In the genomic region with DNA sequence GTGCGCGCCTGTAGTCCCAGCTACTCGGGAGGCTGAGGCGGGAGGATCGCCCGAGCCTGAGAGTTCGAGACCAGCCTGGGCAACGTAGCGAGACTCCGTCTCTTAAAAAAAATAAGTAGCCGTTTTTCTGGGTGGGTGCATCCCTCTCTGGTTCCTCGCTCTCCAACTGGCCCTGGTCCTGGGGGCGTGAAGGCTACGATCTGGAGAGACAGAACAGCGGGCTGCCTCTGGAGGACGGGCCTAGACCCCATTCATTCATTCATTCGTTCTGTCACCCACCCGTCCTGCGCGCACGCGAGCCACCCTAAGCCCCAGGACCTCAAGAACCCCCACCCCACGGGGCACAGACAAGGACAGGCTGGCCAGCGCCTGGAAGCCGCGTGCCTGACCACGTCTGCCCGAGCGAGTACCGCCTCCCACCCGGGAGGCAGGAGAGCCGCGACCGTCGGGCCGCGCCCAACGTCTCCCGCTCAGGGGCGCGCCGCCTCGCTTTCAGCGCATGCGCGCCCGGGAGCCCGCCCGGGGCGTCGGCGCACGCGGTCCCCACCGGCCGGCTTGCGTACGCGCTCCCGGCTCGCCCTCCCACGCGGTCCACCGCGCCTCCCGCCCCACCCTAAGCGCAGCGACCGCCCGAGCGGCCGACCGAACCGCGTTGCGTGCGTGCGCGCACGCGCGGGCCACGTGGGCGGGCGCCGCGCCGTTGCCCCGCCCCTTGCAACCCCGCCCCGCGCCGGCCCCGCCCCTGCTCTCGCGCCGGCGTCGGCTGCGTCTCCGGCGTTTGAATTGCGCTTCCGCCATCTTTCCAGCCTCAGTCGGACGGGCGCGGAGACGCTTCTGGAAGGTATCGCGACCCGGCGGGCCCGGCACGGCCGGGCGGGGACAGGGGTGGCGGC, we compare ENCODE assay signal across 1 cellular context.
TF ChIP-seq lines count a peak whose summit lies in the region.

Gene RAN, plus strand, starts transcription at position 781 of the 893 bp plus-strand sequence. CDS start 528 bp downstream, outside the sequence.

TF ChIP-seq in HEK293, 187 proteins besides CTCF, POLR2A, EP300 and RAD21 (continued from another document and continues in another):
- TF ChIP-seq PRDM2 (tag by site-specific recombination; IDR thresholded peaks at IDR 0.05; ENCODE audit: borderline replicate concordance), result no peak
- TF ChIP-seq ZBTB11 (tag by site-specific recombination; conservative IDR thresholded peaks at IDR 0.05; ENCODE audit: low read depth), result no peak
- peak; percentile 82; the same call in 1 of the 2 replicates for TF ChIP-seq ZNF777 (tag by site-specific recombination; IDR thresholded peaks at IDR 0.05; ENCODE audit: borderline replicate concordance)
- TF ChIP-seq ZNF473 (tag by site-specific recombination; IDR thresholded peaks at IDR 0.05), result no peak
- TF ChIP-seq ZNF184 (tag by site-specific recombination; IDR thresholded peaks at IDR 0.05), result no peak
- TF ChIP-seq, protein P1, sequence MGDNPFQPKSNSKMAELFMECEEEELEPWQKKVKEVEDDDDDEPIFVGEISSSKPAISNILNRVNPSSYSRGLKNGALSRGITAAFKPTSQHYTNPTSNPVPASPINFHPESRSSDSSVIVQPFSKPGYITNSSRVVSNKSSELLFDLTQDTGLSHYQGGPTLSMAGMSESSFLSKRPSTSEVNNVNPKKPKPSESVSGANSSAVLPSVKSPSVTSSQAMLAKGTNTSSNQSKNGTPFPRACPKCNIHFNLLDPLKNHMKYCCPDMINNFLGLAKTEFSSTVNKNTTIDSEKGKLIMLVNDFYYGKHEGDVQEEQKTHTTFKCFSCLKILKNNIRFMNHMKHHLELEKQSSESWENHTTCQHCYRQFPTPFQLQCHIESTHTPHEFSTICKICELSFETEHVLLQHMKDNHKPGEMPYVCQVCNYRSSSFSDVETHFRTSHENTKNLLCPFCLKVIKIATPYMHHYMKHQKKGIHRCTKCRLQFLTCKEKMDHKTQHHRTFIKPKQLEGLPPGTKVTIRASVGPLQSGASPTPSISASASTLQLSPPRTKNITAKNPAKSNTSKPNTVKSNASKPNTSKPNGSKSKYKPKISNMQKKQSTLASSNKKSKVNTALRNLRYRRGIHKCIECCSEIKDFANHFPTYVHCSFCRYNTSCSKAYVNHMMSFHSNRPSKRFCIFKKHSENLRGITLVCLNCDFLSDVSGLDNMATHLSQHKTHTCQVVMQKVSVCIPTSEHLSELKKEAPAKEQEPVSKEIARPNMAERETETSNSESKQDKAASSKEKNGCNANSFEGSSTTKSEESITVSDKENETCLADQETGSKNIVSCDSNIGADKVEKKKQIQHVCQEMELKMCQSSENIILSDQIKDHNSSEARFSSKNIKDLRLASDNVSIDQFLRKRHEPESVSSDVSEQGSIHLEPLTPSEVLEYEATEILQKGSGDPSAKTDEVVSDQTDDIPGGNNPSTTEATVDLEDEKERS (tag by site-specific recombination; IDR thresholded peaks at IDR 0.05), result no peak
- no peak for TF ChIP-seq ZNF16 (tag by site-specific recombination; IDR thresholded peaks at IDR 0.05; ENCODE audit: low read depth)
- TF ChIP-seq, protein P2, sequence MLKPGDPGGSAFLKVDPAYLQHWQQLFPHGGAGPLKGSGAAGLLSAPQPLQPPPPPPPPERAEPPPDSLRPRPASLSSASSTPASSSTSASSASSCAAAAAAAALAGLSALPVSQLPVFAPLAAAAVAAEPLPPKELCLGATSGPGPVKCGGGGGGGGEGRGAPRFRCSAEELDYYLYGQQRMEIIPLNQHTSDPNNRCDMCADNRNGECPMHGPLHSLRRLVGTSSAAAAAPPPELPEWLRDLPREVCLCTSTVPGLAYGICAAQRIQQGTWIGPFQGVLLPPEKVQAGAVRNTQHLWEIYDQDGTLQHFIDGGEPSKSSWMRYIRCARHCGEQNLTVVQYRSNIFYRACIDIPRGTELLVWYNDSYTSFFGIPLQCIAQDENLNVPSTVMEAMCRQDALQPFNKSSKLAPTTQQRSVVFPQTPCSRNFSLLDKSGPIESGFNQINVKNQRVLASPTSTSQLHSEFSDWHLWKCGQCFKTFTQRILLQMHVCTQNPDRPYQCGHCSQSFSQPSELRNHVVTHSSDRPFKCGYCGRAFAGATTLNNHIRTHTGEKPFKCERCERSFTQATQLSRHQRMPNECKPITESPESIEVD (tag by site-specific recombination; IDR thresholded peaks at IDR 0.05), result no peak
- no peak for TF ChIP-seq ZNF148 (tag by site-specific recombination; IDR thresholded peaks at IDR 0.05; ENCODE audit: borderline replicate concordance)
- TF ChIP-seq ZNF571 (tag by site-specific recombination; IDR thresholded peaks at IDR 0.05), result no peak
- no peak for TF ChIP-seq ZBTB48 (tag by site-specific recombination; IDR thresholded peaks at IDR 0.05)
- no peak for TF ChIP-seq ZBTB49 (tag by site-specific recombination; IDR thresholded peaks at IDR 0.05; ENCODE audit: low read depth)
- TF ChIP-seq ZNF530 (tag by site-specific recombination; IDR thresholded peaks at IDR 0.05; ENCODE audit: low read depth), result no peak
- no peak for TF ChIP-seq ZNF138 (tag by site-specific recombination; IDR thresholded peaks at IDR 0.05; ENCODE audit: borderline replicate concordance)
- no peak for TF ChIP-seq ZNF626 (tag by site-specific recombination; IDR thresholded peaks at IDR 0.05)
- TF ChIP-seq, protein P3, sequence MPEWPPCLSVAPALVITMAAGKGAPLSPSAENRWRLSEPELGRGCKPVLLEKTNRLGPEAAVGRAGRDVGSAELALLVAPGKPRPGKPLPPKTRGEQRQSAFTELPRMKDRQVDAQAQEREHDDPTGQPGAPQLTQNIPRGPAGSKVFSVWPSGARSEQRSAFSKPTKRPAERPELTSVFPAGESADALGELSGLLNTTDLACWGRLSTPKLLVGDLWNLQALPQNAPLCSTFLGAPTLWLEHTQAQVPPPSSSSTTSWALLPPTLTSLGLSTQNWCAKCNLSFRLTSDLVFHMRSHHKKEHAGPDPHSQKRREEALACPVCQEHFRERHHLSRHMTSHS (tag by site-specific recombination; IDR thresholded peaks at IDR 0.05), result no peak
- no peak for TF ChIP-seq ZNF529 (tag by site-specific recombination; IDR thresholded peaks at IDR 0.05; ENCODE audit: insufficient replicate concordance)
- TF ChIP-seq, protein P4, sequence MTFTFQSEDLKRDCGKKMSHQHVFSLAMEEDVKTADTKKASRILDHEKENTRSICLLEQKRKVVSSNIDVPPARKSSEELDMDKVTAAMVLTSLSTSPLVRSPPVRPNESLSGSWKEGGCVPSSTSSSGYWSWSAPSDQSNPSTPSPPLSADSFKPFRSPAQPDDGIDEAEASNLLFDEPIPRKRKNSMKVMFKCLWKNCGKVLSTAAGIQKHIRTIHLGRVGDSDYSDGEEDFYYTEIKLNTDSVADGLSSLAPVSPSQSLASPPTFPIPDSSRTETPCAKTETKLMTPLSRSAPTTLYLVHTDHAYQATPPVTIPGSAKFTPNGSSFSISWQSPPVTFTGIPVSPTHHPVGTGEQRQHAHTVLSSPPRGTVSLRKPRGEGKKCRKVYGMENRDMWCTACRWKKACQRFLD (tag by site-specific recombination; IDR thresholded peaks at IDR 0.05), result no peak
- TF ChIP-seq PBX3 (CRISPR knock-in tag; IDR thresholded peaks at IDR 0.05), result no peak
- no peak for TF ChIP-seq ZNF169 (tag by site-specific recombination; IDR thresholded peaks at IDR 0.05)
- no peak for TF ChIP-seq ZFP69B (tag by site-specific recombination; IDR thresholded peaks at IDR 0.05)
- TF ChIP-seq ZNF76 (tag by site-specific recombination; IDR thresholded peaks at IDR 0.05; ENCODE audit: borderline replicate concordance, low read depth), result no peak
- TF ChIP-seq ZNF221 (tag by site-specific recombination; IDR thresholded peaks at IDR 0.05; ENCODE audit: borderline replicate concordance), result no peak
- no peak for TF ChIP-seq ZNF843 (tag by site-specific recombination; IDR thresholded peaks at IDR 0.05)
